ENCODE assay signal across 19 cellular contexts in the genomic region with DNA sequence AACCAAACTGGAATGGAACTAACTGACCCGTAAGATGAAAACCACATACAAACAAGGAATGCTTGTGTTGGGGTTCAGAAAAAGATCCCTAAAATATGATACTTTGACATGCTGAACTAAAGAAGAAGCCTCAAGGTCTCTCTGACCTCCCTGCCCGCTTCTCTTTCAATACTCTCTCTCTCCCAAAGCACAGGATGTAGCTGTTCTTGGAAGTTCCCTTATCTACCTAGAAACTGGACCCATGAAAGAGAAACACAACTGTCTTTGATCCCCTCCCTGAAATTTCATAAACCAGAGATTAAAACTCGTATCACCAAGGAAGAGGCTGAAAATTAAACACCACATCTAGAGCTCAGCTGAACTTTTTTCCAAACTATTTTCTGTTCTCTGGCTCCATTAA.
DNase-seq lines count a peak whose midpoint lies in the region; ATAC-seq lines count a peak whose summit lies in the region.
"Had no signal": no experiment of that assay in that cellular context is flagged by ENCODE, and none has a peak within 500 bp of the region (broad histone marks: within the 10 kb centered on the region; RNA-seq: fewer than 3 reads in every experiment).

No MANE protein-coding gene starts in this region.

- no peaks in the 10 kb centered on the region for H3K27me3 Mint-ChIP-seq in activated CD4-positive, alpha-beta T cell treated with anti-CD3 and anti-CD28 coated beads, Interleukin-2, amount 10 ng/mL, durations not matched to agents 7 days and 5 days
- no peaks in the 10 kb centered on the region for H3K27me3 Mint-ChIP-seq in CD4-positive, alpha-beta memory T cell
- H3K27me3 Mint-ChIP-seq in T-helper 17 cell, result no peaks in the 10 kb centered on the region

- no peak for DNase-seq in activated CD4-positive, alpha-beta T cell treated with anti-CD3 and anti-CD28 coated beads, Interleukin-2, amount 10 ng/mL, durations not matched to agents 7 days and 5 days
- no peak for DNase-seq in activated CD4-positive, alpha-beta T cell treated with anti-CD3 and anti-CD28 coated beads for 1 hour
- DNase-seq in CD4-positive, alpha-beta memory T cell, result no peak
- DNase-seq in T-helper 17 cell (no peak), NCI-H2196 (lab: John Stamatoyannopoulos, UW; ENCODE audit: unreplicated experiment) (no peak)
- DNase-seq: DMS 273 treated with DMSO at 0.1 percent for 48 hours, GF-D8, GOT3, Karpas-422, MG63, NCI-H1092 treated with DMSO at 0.1 percent for 48 hours, NCI-H2081 treated with DMSO at 0.1 percent for 48 hours, NCI-H510A treated with DMSO at 0.1 percent for 48 hours, NCI-H82, PC-9 had no signal

- no peak for ATAC-seq in T-helper 17 cell
- ATAC-seq in HG03432 (IDR thresholded peaks at IDR 0.05; ENCODE audit: unreplicated experiment), result no peak
- ATAC-seq: HepG2 had no signal

- POLR2A ChIA-PET in activated CD4-positive, alpha-beta T cell treated with anti-CD3 and anti-CD28 coated beads, Interleukin-2, amount 10 ng/mL, durations not matched to agents 7 days and 5 days (lab: Charles Lee), result no interaction called here
- POLR2A ChIA-PET in CD4-positive, alpha-beta memory T cell (lab: Charles Lee; ENCODE audit: partially characterized antibody), result no interaction called here

- H3K27ac ChIP-seq in CD4-positive, alpha-beta memory T cell (ENCODE audit: low read depth, low read length), result no peak overlapping the region
- peak overlapping the region; percentile 0 for H3K27ac ChIP-seq in layer of hippocampus (ENCODE audit: low read depth, low read length)
- H3K27ac ChIP-seq: BLaER1 treated with 17β-estradiol and CSF1 and Interleukin-3, amounts not matched to agents 10 nM and 100 nM; PC-9 had no signal

- H3K36me3 Mint-ChIP-seq in activated CD4-positive, alpha-beta T cell treated with anti-CD3 and anti-CD28 coated beads, Interleukin-2, amount 10 ng/mL, durations not matched to agents 7 days and 5 days (ENCODE audit: low read depth), result peaks cover 44% of the 10 kb centered on the region
- H3K36me3 Mint-ChIP-seq in CD4-positive, alpha-beta memory T cell, result peaks cover 6 to 13% of the 10 kb centered on the region in 2 donors
- H3K36me3 Mint-ChIP-seq in T-helper 17 cell (ENCODE audit: low read depth), result no peaks in the 10 kb centered on the region

- no peaks in the 10 kb centered on the region for H3K36me3 ChIP-seq in CD4-positive, alpha-beta memory T cell (ENCODE audit: insufficient read depth, low read length)
- H3K36me3 ChIP-seq: MG63 had no signal

- peak overlapping the region; percentile 22 for H3K27ac Mint-ChIP-seq in activated CD4-positive, alpha-beta T cell treated with anti-CD3 and anti-CD28 coated beads, Interleukin-2, amount 10 ng/mL, durations not matched to agents 7 days and 5 days
- no peak overlapping the region for H3K27ac Mint-ChIP-seq in CD4-positive, alpha-beta memory T cell
- H3K27ac Mint-ChIP-seq in T-helper 17 cell, result peak overlapping the region; percentile 22

- H3K4me1 ChIP-seq in CD4-positive, alpha-beta memory T cell (ENCODE audit: insufficient read depth, low read length), result peaks cover 6% of the 10 kb centered on the region
- H3K4me1 ChIP-seq: BLaER1 treated with 17β-estradiol and CSF1 and Interleukin-3, amounts not matched to agents 10 nM and 100 nM had no signal

- no peak overlapping the region for H3K4me3 Mint-ChIP-seq in activated CD4-positive, alpha-beta T cell treated with anti-CD3 and anti-CD28 coated beads, Interleukin-2, amount 10 ng/mL, durations not matched to agents 7 days and 5 days
- H3K4me3 Mint-ChIP-seq in CD4-positive, alpha-beta memory T cell, result peak overlapping the region in 6 of 8 donors; percentile 16 to 50 (median 31)
- H3K4me3 Mint-ChIP-seq in T-helper 17 cell, result no peak overlapping the region

- CTCF ChIA-PET in activated CD4-positive, alpha-beta T cell treated with anti-CD3 and anti-CD28 coated beads, Interleukin-2, amount 10 ng/mL, durations not matched to agents 7 days and 5 days (lab: Charles Lee), result interaction anchor here (0.7 kb wide), 1 partner anchor 186 kb away, joined by 3 read pairs; no protein-coding TSS in a partner anchor
- CTCF ChIA-PET in CD4-positive, alpha-beta memory T cell (lab: Charles Lee; ENCODE audit: partially characterized antibody), result no interaction called here

- intact Hi-C loops in CD4-positive, alpha-beta memory T cell (cut with micrococcal nuclease), result no loop called here

- no peaks in the 10 kb centered on the region for H3K27me3 ChIP-seq in CD4-positive, alpha-beta memory T cell (ENCODE audit: insufficient read depth, low read length)
- no peaks in the 10 kb centered on the region for H3K27me3 ChIP-seq in layer of hippocampus (ENCODE audit: control insufficient read depth, insufficient read depth, low read length)
- H3K27me3 ChIP-seq: BLaER1 treated with 17β-estradiol and CSF1 and Interleukin-3, amounts not matched to agents 10 nM and 100 nM; MG63 had no signal

- peaks cover 44% of the 10 kb centered on the region for H3K4me1 Mint-ChIP-seq in activated CD4-positive, alpha-beta T cell treated with anti-CD3 and anti-CD28 coated beads, Interleukin-2, amount 10 ng/mL, durations not matched to agents 7 days and 5 days
- H3K4me1 Mint-ChIP-seq in CD4-positive, alpha-beta memory T cell, result peaks cover 9 to 15% (median 10%) of the 10 kb centered on the region in 4 donors
- peaks cover 13% of the 10 kb centered on the region for H3K4me1 Mint-ChIP-seq in T-helper 17 cell

- H3K9me3 Mint-ChIP-seq in activated CD4-positive, alpha-beta T cell treated with anti-CD3 and anti-CD28 coated beads, Interleukin-2, amount 10 ng/mL, durations not matched to agents 7 days and 5 days, result peaks cover 17% of the 10 kb centered on the region
- peaks cover 0 to 5% (median 0%) of the 10 kb centered on the region in 8 donors for H3K9me3 Mint-ChIP-seq in CD4-positive, alpha-beta memory T cell

- no peaks in the 10 kb centered on the region for H3K9me3 ChIP-seq in CD4-positive, alpha-beta memory T cell (ENCODE audit: control insufficient read depth in 1 of 2, low read length in 2 of 2)
- no peaks in the 10 kb centered on the region for H3K9me3 ChIP-seq in T-helper 17 cell (ENCODE audit: control insufficient read depth, low read length, poor library complexity, severe bottlenecking)
- H3K9me3 ChIP-seq: BLaER1 treated with 17β-estradiol and CSF1 and Interleukin-3, amounts not matched to agents 10 nM and 100 nM; MG63 had no signal

- H3K4me3 ChIP-seq in CD4-positive, alpha-beta memory T cell (ENCODE audit: low read length in 2 of 2), result no peak overlapping the region
- H3K4me3 ChIP-seq: BLaER1 treated with 17β-estradiol and CSF1 and Interleukin-3, amounts not matched to agents 10 nM and 100 nM; MG63; PC-9 had no signal

Comparison
In these comparisons a context has a peak if more than half of its experiments do, and no peak if none do; other contexts are left out.
1. H3K27ac Mint-ChIP-seq: peak in activated CD4-positive, alpha-beta T cell treated with anti-CD3 and anti-CD28 coated beads, Interleukin-2, amount 10 ng/mL, durations not matched to agents 7 days and 5 days (single experiment) and T-helper 17 cell (single experiment); none in CD4-positive, alpha-beta memory T cell (0 of 7).
2. H3K4me3 Mint-ChIP-seq: peak in CD4-positive, alpha-beta memory T cell (6 of 8); none in activated CD4-positive, alpha-beta T cell treated with anti-CD3 and anti-CD28 coated beads, Interleukin-2, amount 10 ng/mL, durations not matched to agents 7 days and 5 days (single experiment) and T-helper 17 cell (single experiment).